ENCODE assay signal across 16 cellular contexts in the genomic region with DNA sequence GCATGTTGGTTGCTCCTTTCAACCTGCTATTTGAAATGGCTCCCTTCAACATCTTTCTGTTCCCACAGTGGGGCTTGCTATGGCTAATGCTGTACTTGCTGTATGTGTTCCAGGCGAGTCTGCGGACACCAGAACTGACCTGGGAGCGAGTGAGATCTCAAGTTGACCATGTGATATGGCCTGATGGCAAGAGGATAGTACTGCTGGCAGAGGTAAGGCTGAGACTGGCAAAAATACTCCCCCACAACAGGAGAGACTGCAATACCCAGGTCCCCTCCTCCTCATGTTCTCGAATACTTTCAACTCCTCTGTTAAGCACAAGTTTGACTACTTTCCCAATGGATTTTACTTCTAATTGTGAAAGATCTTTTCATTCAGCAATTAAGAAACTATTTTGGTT. TPM values are rescaled to one million over a fixed set of nuclear protein-coding genes. Genes with fewer than 3 reads are reported as not detected.
A peak's percentile ranks its signal among the peaks of the same experiment; 100 is the strongest.
DNase-seq lines count a peak whose midpoint lies in the region; ATAC-seq and TF ChIP-seq lines count a peak whose summit lies in the region.
"Had no signal": no experiment of that assay in that cellular context is flagged by ENCODE, and none has a peak within 500 bp of the region (broad histone marks: within the 10 kb centered on the region; RNA-seq: fewer than 3 reads in every experiment).

No MANE protein-coding gene starts in this region.

- no peaks in the 10 kb centered on the region for H3F3A ChIP-seq in MM.1S (ENCODE audit: insufficient read depth, low read length)

- H3K27ac ChIP-seq in right cardiac atrium (ENCODE audit: low read length) = peak overlapping the region; percentile 45
- no peak overlapping the region for H3K27ac ChIP-seq in left ventricle myocardium inferior (replicated peaks)
- no peak overlapping the region for H3K27ac ChIP-seq in MM.1S (ENCODE audit: low read length)
- H3K27ac ChIP-seq in gastrocnemius medialis = peak overlapping the region; percentile 76 to 85 (median 80)
- H3K27ac ChIP-seq: BLaER1, C4-2B had no signal

- H3K36me3 ChIP-seq in left ventricle myocardium inferior (peaks cover 24% of the 10 kb centered on the region), MM.1S (replicated peaks; ENCODE audit: insufficient read depth, low read length) (no peaks in the 10 kb centered on the region), gastrocnemius medialis (peaks cover 0 to 4% of the 10 kb centered on the region in 2 donors)

- H4K20me1 ChIP-seq in MM.1S (ENCODE audit: insufficient read depth, low read length) = no peaks in the 10 kb centered on the region
- H4K20me1 ChIP-seq: BLaER1 had no signal

- in situ Hi-C loops in gastrocnemius medialis (cut with MboI; ENCODE audit: low sequenced_read_pairs in 4 of 4) = no loop called here

- H3K9me3 ChIP-seq in right cardiac atrium (ENCODE audit: control insufficient read depth, low read length) (no peaks in the 10 kb centered on the region), left ventricle myocardium inferior (replicated peaks) (no peaks in the 10 kb centered on the region), MM.1S (replicated peaks; ENCODE audit: insufficient read depth, low read length) (no peaks in the 10 kb centered on the region), gastrocnemius medialis (no peaks in the 10 kb centered on the region)
- H3K9me3 ChIP-seq: BLaER1, Caco-2, HAP-1 had no signal

- intact Hi-C loops in right cardiac atrium (cut with DNase I) (no loop called here), left ventricle myocardium inferior (cut with micrococcal nuclease) (no loop called here), gastrocnemius medialis (cut with DNase I; ENCODE audit: low total_unique reads) (no loop called here)

- no peak for ATAC-seq in right cardiac atrium
- ATAC-seq in gastrocnemius medialis = peak; percentile 78 to 87
- ATAC-seq in GM19351 (IDR thresholded peaks at IDR 0.05; ENCODE audit: unreplicated experiment) = no peak
- ATAC-seq: CD8-positive, alpha-beta T cell had no signal

- H3K4me2 ChIP-seq in MM.1S (ENCODE audit: low read depth, low read length) = no peak overlapping the region
- H3K4me2 ChIP-seq: BLaER1 had no signal

- TF ChIP-seq CTCF in left ventricle myocardium inferior (IDR thresholded peaks at IDR 0.05; ENCODE audit: borderline replicate concordance) (no peak), MM.1S (IDR thresholded peaks at IDR 0.05; ENCODE audit: low read length) (no peak), gastrocnemius medialis (IDR thresholded peaks at IDR 0.05 in 4 of 5, conservative IDR thresholded peaks at IDR 0.05 in 1 of 5) (no peak)

- H3K4me3 ChIP-seq in right cardiac atrium (ENCODE audit: low read length) (no peak overlapping the region), left ventricle myocardium inferior (no peak overlapping the region), MM.1S (ENCODE audit: low read length) (no peak overlapping the region), gastrocnemius medialis (no peak overlapping the region)
- H3K4me3 ChIP-seq: BLaER1, HAP-1 had no signal

- no peak overlapping the region for H2AFZ ChIP-seq in MM.1S (ENCODE audit: low read length)

- H3K9me2 ChIP-seq in MM.1S (replicated peaks; ENCODE audit: insufficient read depth, low read length) = no peaks in the 10 kb centered on the region

- H3K79me2 ChIP-seq in MM.1S (ENCODE audit: low read length) = no peaks in the 10 kb centered on the region

- no peak for DNase-seq in right cardiac atrium
- DNase-seq in left ventricle myocardium inferior = no peak
- peak; percentile 6 for DNase-seq in MM.1S
- peak; percentile 35 to 56 for DNase-seq in gastrocnemius medialis
- no peak for DNase-seq in effector CD8-positive, alpha-beta T cell (lab: John Stamatoyannopoulos, UW)
- DNase-seq: Caco-2; CD4-positive, CD25-positive, alpha-beta regulatory T cell; CD8-positive, alpha-beta T cell; DMS153; DND-41; GOT3; HFFc6 had no signal

- H3K27me3 ChIP-seq in right cardiac atrium (ENCODE audit: control insufficient read depth, insufficient read depth) (no peaks in the 10 kb centered on the region), left ventricle myocardium inferior (ENCODE audit: low read depth) (no peaks in the 10 kb centered on the region), MM.1S (replicated peaks; ENCODE audit: insufficient read depth, low read length) (no peaks in the 10 kb centered on the region), gastrocnemius medialis (no peaks in the 10 kb centered on the region)
- H3K27me3 ChIP-seq: BLaER1 had no signal

- no peak for TF ChIP-seq POLR2A in gastrocnemius medialis (IDR thresholded peaks at IDR 0.05)

- H3K9ac ChIP-seq in MM.1S (ENCODE audit: low read length) = no peak overlapping the region
- H3K9ac ChIP-seq: BLaER1 had no signal

- 80% methylated on average over 4 of the region's 4 CpGs for WGBS in right cardiac atrium

- peaks cover 6% of the 10 kb centered on the region for H3K4me1 ChIP-seq in right cardiac atrium (ENCODE audit: control insufficient read depth, insufficient read depth, low read length)
- peaks cover 23% of the 10 kb centered on the region for H3K4me1 ChIP-seq in left ventricle myocardium inferior
- no peaks in the 10 kb centered on the region for H3K4me1 ChIP-seq in MM.1S (ENCODE audit: low read length)
- H3K4me1 ChIP-seq in gastrocnemius medialis = peaks cover 24 to 26% of the 10 kb centered on the region in 2 donors
- H3K4me1 ChIP-seq: Caco-2, HAP-1 had no signal

RNA-seq across cellular contexts. Expression of gene STRIP2, which starts 11.5 kb away (rescaled TPM):
- 10 to 100 TPM in 3 of 4 donors, 1 to 10 TPM in 1; 9.5 to 16.7 (median 13.8) TPM for total RNA-seq in right cardiac atrium
- 7.1 TPM for polyA plus RNA-seq in right cardiac atrium
- 17.1 TPM for total RNA-seq in left ventricle myocardium inferior
- 10 to 100 TPM; 14.3 to 43.9 (median 24.7) TPM for total RNA-seq in gastrocnemius medialis

Comparison
In these comparisons a context has a peak if more than half of its experiments do, and no peak if none do; other contexts are left out.
1. H3K27ac ChIP-seq: peak in right cardiac atrium (single experiment) and gastrocnemius medialis (4 of 4); none in left ventricle myocardium inferior (single experiment) and MM.1S (single experiment).
2. ATAC-seq: peak in gastrocnemius medialis (2 of 2); none in right cardiac atrium (0 of 2) and GM19351 (single experiment).
3. DNase-seq: peak in MM.1S (single experiment) and gastrocnemius medialis (2 of 2); none in right cardiac atrium (0 of 3), left ventricle myocardium inferior (single experiment) and effector CD8-positive, alpha-beta T cell (single experiment).